23 cellular contexts compared by ENCODE assay signal in the genomic region with DNA sequence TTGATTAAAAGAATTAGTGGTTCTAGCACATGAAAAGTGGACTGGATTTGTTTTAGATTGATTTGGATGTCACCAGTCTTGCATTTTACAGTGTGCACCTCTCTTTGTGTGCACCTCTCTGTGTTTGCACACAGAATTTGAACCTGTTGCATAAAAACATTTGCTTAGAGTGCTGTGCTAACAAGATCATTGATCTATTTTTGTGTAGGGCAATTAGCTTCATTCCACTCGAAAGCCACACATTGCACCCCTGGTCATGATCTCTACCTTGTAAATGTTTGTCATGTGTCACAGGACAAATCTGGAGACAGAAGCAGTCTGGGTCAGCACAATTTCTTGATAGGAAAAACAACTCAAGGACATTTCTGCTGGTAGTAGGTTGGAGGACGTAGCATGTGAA.
"Had no signal": no experiment of that assay in that cellular context is flagged by ENCODE, and none has a peak within 500 bp of the region (broad histone marks: within the 10 kb centered on the region; RNA-seq: fewer than 3 reads in every experiment).

No MANE protein-coding gene starts in this region.

- H2AFZ ChIP-seq: PC-9 had no signal

- H3K4me3 ChIP-seq: adrenal gland, PC-9 had no signal

- ATAC-seq: activated CD8-positive, alpha-beta T cell treated with anti-CD3 and anti-CD28 coated beads, Interleukin-2, amount 10 ng/mL, durations not matched to agents 7 days and 5 days; T-helper 17 cell; WTC11 had no signal

- H3K4me1 ChIP-seq: adrenal gland had no signal

- H3K27ac ChIP-seq: adrenal gland, PC-9 had no signal

- H3K9me3 ChIP-seq: adrenal gland had no signal

- DNase-seq: activated CD4-positive, alpha-beta T cell treated with anti-CD3 and anti-CD28 coated beads for 48 hours; activated CD4-positive, alpha-beta T cell treated with anti-CD3 and anti-CD28 coated beads, Interleukin-2, amount 50 U/mL, for 4 hours; activated CD4-positive, CD25-positive, alpha-beta regulatory T cell treated with anti-CD3 and anti-CD28 coated beads, Interleukin-2, amount 50 U/mL, for 72 hours; activated CD8-positive, alpha-beta memory T cell treated with anti-CD3 and anti-CD28 coated beads, Interleukin-2, amount 50 U/mL, for 48 hours; activated CD8-positive, alpha-beta T cell treated with anti-CD3 and anti-CD28 coated beads, Interleukin-2, amount 10 ng/mL, durations not matched to agents 7 days and 5 days; activated naive CD4-positive, alpha-beta T cell treated with anti-CD3 and anti-CD28 coated beads, Interleukin-2, amount 50 U/mL, for 16 hours; activated naive CD8-positive, alpha-beta T cell treated with anti-CD3 and anti-CD28 coated beads, Interleukin-2, amount 10 ng/mL, durations not matched to agents 7 days and 5 days; activated T-cell treated with anti-CD3 and anti-CD28 coated beads, Interleukin-2, amount 50 U/mL, for 1 hour; adrenal gland; anterior cingulate cortex; cerebellar nuclear complex; KG1; NCI-H1048; NCI-H1436; NCI-H187 treated with DMSO at 0.1 percent for 48 hours; NCI-H2081 treated with DMSO at 0.1 percent for 48 hours; NCI-H446; NCI-H524; PC-9; SIG-M5; T-helper 17 cell; T-helper 9 cell had no signal

- H3K4me2 ChIP-seq: PC-9 had no signal

- H3K36me3 ChIP-seq: adrenal gland had no signal

- H3K27me3 ChIP-seq: adrenal gland had no signal
